In the genomic region with DNA sequence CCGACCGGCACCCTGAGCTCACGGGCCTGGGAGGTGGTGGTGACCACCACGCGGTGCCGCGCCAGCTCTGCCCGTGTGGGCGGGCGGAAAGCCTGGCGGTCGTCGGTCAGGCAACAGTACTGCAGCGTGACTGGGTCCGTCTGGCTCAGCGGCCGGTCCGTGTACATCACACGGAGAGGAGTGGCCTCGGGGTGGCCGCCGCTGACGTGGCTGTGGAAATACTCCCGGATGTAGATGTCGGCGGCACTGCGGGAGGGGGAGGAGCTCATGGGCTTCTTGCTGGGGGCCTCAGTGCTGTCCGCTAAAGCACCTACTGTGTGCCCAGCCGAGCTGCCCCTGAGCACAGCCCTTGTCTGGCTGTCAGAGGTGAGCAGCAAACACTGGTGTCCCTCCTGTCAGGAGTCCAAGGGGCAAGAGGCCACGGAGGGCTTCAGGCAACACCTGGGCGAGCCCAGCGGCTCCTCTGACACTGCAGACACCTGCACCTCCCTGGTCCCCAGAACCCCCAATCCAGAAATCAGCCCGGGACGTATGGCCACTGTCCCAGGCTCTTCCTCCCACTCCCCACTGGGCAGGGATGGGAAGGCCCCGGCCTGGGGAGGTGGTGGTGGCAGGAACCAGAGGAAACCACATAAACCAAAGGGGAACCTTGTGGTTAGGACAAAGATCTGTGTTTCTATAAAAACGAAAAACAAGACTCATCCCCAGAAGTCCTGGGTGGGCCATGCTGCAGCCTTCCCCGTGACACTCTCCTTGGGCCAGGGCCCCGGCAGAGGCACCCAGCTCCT, we compare ENCODE assay signal across 8 cellular contexts. TPM values are rescaled to one million over a fixed set of nuclear protein-coding genes. Genes with fewer than 3 reads are reported as not detected.
A peak's percentile ranks its signal among the peaks of the same experiment; 100 is the strongest.
DNase-seq lines count a peak whose midpoint lies in the region; ATAC-seq and TF ChIP-seq lines count a peak whose summit lies in the region.

No MANE protein-coding gene starts in this region.

- WGBS in transverse colon (ENCODE audit: low coverage in 1 of 2), 2 donors: 62% methylated on average over 30 of the region's 38 CpGs; no CpG with 5 or more reads in 1 of the 2 donors
- WGBS in lower leg skin, 2 donors: 73 to 86% methylated on average over 21 to 36 of the region's 38 CpGs

- intact Hi-C loops in activated B cell treated with CpG ODN at 0.5 μM for 24 hours (cut with micrococcal nuclease): loop anchor here (1.0 to 5.0 kb wide), 3 partner anchors 13 to 60 kb away; a partner anchor contains a TSS
- intact Hi-C loops in left cardiac atrium (cut with DNase I): no loop called here
- intact Hi-C loops in transverse colon (cut with DNase I; ENCODE audit: low total_unique reads): no loop called here
- intact Hi-C loops in lower leg skin (cut with DNase I; ENCODE audit: low total_unique reads): no loop called here

- no peaks in the 10 kb centered on the region for H3K27me3 ChIP-seq in transverse colon

- TF ChIP-seq CTCF in activated B cell treated with CpG ODN at 0.5 μM for 24 hours (IDR thresholded peaks at IDR 0.05) (no peak), transverse colon (IDR thresholded peaks at IDR 0.05) (no peak), lower leg skin (IDR thresholded peaks at IDR 0.05) (no peak)

- no peaks in the 10 kb centered on the region for H3K9me3 ChIP-seq in transverse colon

- POLR2A ChIA-PET in activated B cell treated with CpG ODN at 0.5 μM for 24 hours (lab: Charles Lee): interaction anchor here (0.5 to 3.9 kb wide), 15 partner anchors 9 to 590 kb away, joined by 3 to 23 read pairs (median 5); a partner anchor contains a TSS

- TF ChIP-seq EP300 in transverse colon (IDR thresholded peaks at IDR 0.05; ENCODE audit: low read depth): no peak

- H3K4me3 Mint-ChIP-seq in activated B cell treated with CpG ODN at 0.5 μM for 24 hours: peak overlapping the region; percentile 68

- TF ChIP-seq POLR2A in transverse colon (IDR thresholded peaks at IDR 0.05): no peak
- TF ChIP-seq POLR2A in lower leg skin (IDR thresholded peaks at IDR 0.05): no peak

- peak overlapping the region; percentile 75 for H3K27ac Mint-ChIP-seq in activated B cell treated with CpG ODN at 0.5 μM for 24 hours

- peaks cover 0 to under 1% (median 0%) of the 10 kb centered on the region in 4 donors for H3K36me3 ChIP-seq in transverse colon

- peaks cover 0 to 4% (median 0%) of the 10 kb centered on the region in 4 donors for H3K4me1 ChIP-seq in transverse colon

- peak; percentile 62 for DNase-seq in activated B cell treated with CpG ODN at 0.5 μM for 24 hours
- peak; percentile 65 for DNase-seq in left cardiac atrium
- DNase-seq in transverse colon: peak; percentile 75
- no peak for DNase-seq in NCI-H446 (lab: John Stamatoyannopoulos, UW)
- DNase-seq in lower leg skin (ENCODE audit: low spot score in 2 of 2): no peak
- DNase-seq in retina: no peak

- H3K4me3 ChIP-seq in transverse colon (no peak overlapping the region), lower leg skin (ENCODE audit: low read depth, poor library complexity, severe bottlenecking) (no peak overlapping the region)

- H3K36me3 Mint-ChIP-seq in activated B cell treated with CpG ODN at 0.5 μM for 24 hours (ENCODE audit: low read depth): peaks cover 8% of the 10 kb centered on the region

- peaks cover 31% of the 10 kb centered on the region for H3K4me1 Mint-ChIP-seq in activated B cell treated with CpG ODN at 0.5 μM for 24 hours

- H3K27me3 Mint-ChIP-seq in activated B cell treated with CpG ODN at 0.5 μM for 24 hours: no peaks in the 10 kb centered on the region

- CTCF ChIA-PET in activated B cell treated with CpG ODN at 0.5 μM for 24 hours (lab: Charles Lee): interaction anchor here (0.7 to 1.6 kb wide), 3 partner anchors 15 to 412 kb away, joined by 3 to 6 read pairs (median 3); a partner anchor contains a TSS

- in situ Hi-C loops in transverse colon (cut with MboI; ENCODE audit: low pct_ligation_motif_present in 1 of 4, low pct_unique_long_range_greater_than_20kb in 1 of 4, low sequenced_read_pairs in 3 of 4): no loop called here

- peak overlapping the region; percentile 14 to 72 (median 33) for H3K27ac ChIP-seq in transverse colon

- ATAC-seq in GM18909 (IDR thresholded peaks at IDR 0.05; ENCODE audit: poor library complexity, unreplicated experiment) (peak; percentile 69), HG03097 (IDR thresholded peaks at IDR 0.05; ENCODE audit: low FRiP score, unreplicated experiment) (peak; percentile 60), activated B cell treated with CpG ODN at 0.5 μM for 24 hours (ENCODE audit: low read depth) (peak; percentile 76), left cardiac atrium (peak; percentile 33 to 50)

- H3K9me3 Mint-ChIP-seq in activated B cell treated with CpG ODN at 0.5 μM for 24 hours: no peaks in the 10 kb centered on the region

RNA-seq across cellular contexts. Expression of a gene that starts 6.5 kb away (rescaled TPM):
- total RNA-seq in activated B cell treated with CpG ODN at 0.5 μM for 24 hours (25.4 and 28.9 TPM in 2 replicates), left cardiac atrium (10 to 100 TPM; 12.1 to 36.0 TPM), transverse colon (10 to 100 TPM; 32.9 to 49.4 (median 38.8) TPM), lower leg skin (10 to 100 TPM; 26.9 to 35.4 (median 28.6) TPM)

RNA-seq across cellular contexts. Expression of a gene that starts 13.6 kb away (rescaled TPM):
- total RNA-seq in activated B cell treated with CpG ODN at 0.5 μM for 24 hours: 0.78 and 1.3 TPM in 2 replicates
- total RNA-seq in left cardiac atrium: under 1 TPM in 1 of 2 donors, not detected in 1; 0.08 TPM
- total RNA-seq in transverse colon: not detected
- under 1 TPM in 2 of 4 donors, not detected in 2; 0.12 to 0.39 TPM for total RNA-seq in lower leg skin

RNA-seq across cellular contexts. Expression of a gene that starts 20.0 kb away (rescaled TPM):
- total RNA-seq in activated B cell treated with CpG ODN at 0.5 μM for 24 hours (0.16 TPM in 1 of 2 replicates, not detected in the other), left cardiac atrium (not detected), transverse colon (under 1 TPM in 1 of 4 donors, not detected in 3; 0.79 TPM), lower leg skin (under 1 TPM in 3 of 4 donors, not detected in 1; 0.16 to 0.59 (median 0.37) TPM)

RNA-seq across cellular contexts. Expression of a gene that starts 30.4 kb away (rescaled TPM):
- total RNA-seq in activated B cell treated with CpG ODN at 0.5 μM for 24 hours (0.49 and 0.69 TPM in 2 replicates), left cardiac atrium (under 1 TPM in 1 of 2 donors, not detected in 1; 0.29 TPM), transverse colon (100 to 1,000 TPM in 2 of 4 donors, 10 to 100 TPM in 2; 90.5 to 147 (median 103) TPM), lower leg skin (100 to 1,000 TPM in 1 of 4 donors, 10 to 100 TPM in 3; 72.4 to 101 (median 79.9) TPM)

RNA-seq across cellular contexts. Expression of a gene that starts 47.0 kb away (rescaled TPM):
- total RNA-seq in activated B cell treated with CpG ODN at 0.5 μM for 24 hours: 170 and 172 TPM in 2 replicates
- 100 to 1,000 TPM; 215 to 241 TPM for total RNA-seq in left cardiac atrium
- 100 to 1,000 TPM; 320 to 695 (median 517) TPM for total RNA-seq in transverse colon
- 100 to 1,000 TPM; 122 to 426 (median 348) TPM for total RNA-seq in lower leg skin

Comparison
In these comparisons a context has a peak if more than half of its experiments do, and no peak if none do; other contexts are left out.
1. DNase-seq: peak in activated B cell treated with CpG ODN at 0.5 μM for 24 hours (single experiment), left cardiac atrium (single experiment) and transverse colon (single experiment); none in NCI-H446 (0 of 2), lower leg skin (0 of 2) and retina (single experiment).
2. Peak in every context shown above with its lines, with median percentiles within 50 percentile points of each other: ATAC-seq.